34 cellular contexts compared by ENCODE assay signal in genomic region chr3:57038466-57039164, GRCh38. TPM values are rescaled to one million over a fixed set of nuclear protein-coding genes. Genes with fewer than 3 reads are reported as not detected.
"Had no signal": no experiment of that assay in that cellular context is flagged by ENCODE, and none has a peak within 500 bp of the region (broad histone marks: within the 10 kb centered on the region; RNA-seq: fewer than 3 reads in every experiment).

No MANE protein-coding gene starts in this region.

- FAIRE-seq: bronchial epithelial cell, colon, kidney, small intestine, urothelium cell line had no signal

- H3K27me3 Mint-ChIP-seq: activated naive CD4-positive, alpha-beta T cell treated with anti-CD3 and anti-CD28 coated beads, Interleukin-2, amount 50 U/mL, for 24 hours had no signal

- H3K27ac Mint-ChIP-seq: activated naive CD4-positive, alpha-beta T cell treated with anti-CD3 and anti-CD28 coated beads, Interleukin-2, amount 50 U/mL, for 24 hours; activated T-cell treated with anti-CD3 and anti-CD28 coated beads, Interleukin-2, amount 50 U/mL, for 24 hours; activated T-helper 2 cell treated with anti-CD3 and anti-CD28 coated beads, Interferon-gamma antibody, Interleukin-2, Interleukin-4, amounts not matched to agents 10 μg/mL and 5 μg/mL and 100 μg/mL, durations not matched to agents 14 hours and 24 hours and 36 hours; immature natural killer cell; nephron had no signal

- H3K4me1 ChIP-seq: foreskin keratinocyte had no signal

- H3K4me3 ChIP-seq: esophagus muscularis mucosa, heart left ventricle, sigmoid colon, transverse colon had no signal

- H3K27me3 ChIP-seq: esophagus muscularis mucosa, foreskin keratinocyte, heart left ventricle, sigmoid colon, transverse colon had no signal

- H3K4me3 Mint-ChIP-seq: activated naive CD4-positive, alpha-beta T cell treated with anti-CD3 and anti-CD28 coated beads, Interleukin-2, amount 50 U/mL, for 24 hours; activated T-cell treated with anti-CD3 and anti-CD28 coated beads, Interleukin-2, amount 50 U/mL, for 24 hours; immature natural killer cell; nephron; stimulated activated naive B cell treated with anti-CD40 and anti-IgM and Interleukin-4, amounts not matched to agents 10 μg/mL and 1 μg/mL and 100 μg/mL, for 72 hours had no signal

- H3K36me3 Mint-ChIP-seq: activated naive CD4-positive, alpha-beta T cell treated with anti-CD3 and anti-CD28 coated beads, Interleukin-2, amount 50 U/mL, for 24 hours; immature natural killer cell; stimulated activated naive B cell treated with anti-CD40 and anti-IgM and Interleukin-4, amounts not matched to agents 10 μg/mL and 1 μg/mL and 100 μg/mL, for 72 hours had no signal

- H3K9me3 Mint-ChIP-seq: activated naive CD4-positive, alpha-beta T cell treated with anti-CD3 and anti-CD28 coated beads, Interleukin-2, amount 50 U/mL, for 24 hours; activated T-cell treated with anti-CD3 and anti-CD28 coated beads, Interleukin-2, amount 50 U/mL, for 24 hours; activated T-helper 2 cell treated with anti-CD3 and anti-CD28 coated beads, Interferon-gamma antibody, Interleukin-2, Interleukin-4, amounts not matched to agents 10 μg/mL and 5 μg/mL and 100 μg/mL, durations not matched to agents 14 hours and 24 hours and 36 hours; immature natural killer cell; nephron; stimulated activated naive B cell treated with anti-CD40 and anti-IgM and Interleukin-4, amounts not matched to agents 10 μg/mL and 1 μg/mL and 100 μg/mL, for 72 hours had no signal

- ATAC-seq: activated CD4-positive, CD25-positive, alpha-beta regulatory T cell treated with anti-CD3 and anti-CD28 coated beads, Interleukin-2, amount 50 U/mL, for 24 hours; foreskin keratinocyte; heart left ventricle; left colon; stimulated activated naive B cell treated with anti-CD40 and anti-IgM and Interleukin-4, amounts not matched to agents 10 μg/mL and 1 μg/mL and 100 μg/mL, for 72 hours had no signal

- H3K4me1 Mint-ChIP-seq: activated naive CD4-positive, alpha-beta T cell treated with anti-CD3 and anti-CD28 coated beads, Interleukin-2, amount 50 U/mL, for 24 hours; immature natural killer cell; stimulated activated naive B cell treated with anti-CD40 and anti-IgM and Interleukin-4, amounts not matched to agents 10 μg/mL and 1 μg/mL and 100 μg/mL, for 72 hours had no signal

- H3K9me3 ChIP-seq: esophagus muscularis mucosa, heart left ventricle, sigmoid colon, transverse colon had no signal

- H3K27ac ChIP-seq: esophagus muscularis mucosa, foreskin keratinocyte, heart left ventricle, sigmoid colon, transverse colon had no signal

- DNase-seq: activated CD4-positive, alpha-beta T cell treated with anti-CD3 and anti-CD28 coated beads, Interleukin-2, amount 50 U/mL, for 1 hour; activated CD8-positive, alpha-beta memory T cell treated with anti-CD3 and anti-CD28 coated beads, Interleukin-2, amount 50 U/mL, for 48 hours; activated T-cell treated with anti-CD3 and anti-CD28 coated beads, Interleukin-2, amount 50 U/mL, for 24 hours; anterior cingulate cortex; dermis blood vessel endothelial cell; effector CD4-positive, alpha-beta T cell; foreskin keratinocyte; heart left ventricle; hypothalamus; immature natural killer cell; kidney; left colon; mammary epithelial cell; posterior cingulate gyrus; sigmoid colon; small intestine; stimulated activated CD4-positive, alpha-beta T cell treated with anti-CD3 and anti-CD28 coated beads, Interleukin-1b, Interleukin-23, amount 100 ng/mL, for 48 hours; stimulated activated CD4-positive, alpha-beta T cell treated with anti-CD3 and anti-CD28 coated beads, Interleukin-4, amount 100 ng/mL, for 4 hours; stimulated activated CD8-positive, alpha-beta memory T cell treated with anti-CD3 and anti-CD28 coated beads, Interleukin-4, amount 100 ng/mL, for 48 hours; stimulated activated naive B cell treated with anti-CD40 and anti-IgM and Interleukin-4, amounts not matched to agents 10 μg/mL and 1 μg/mL and 100 μg/mL, for 72 hours; transverse colon had no signal

- H3K36me3 ChIP-seq: heart left ventricle, sigmoid colon, transverse colon had no signal

RNA-seq across cellular contexts. Expression of gene SPATA12, which starts 21.8 kb away (rescaled TPM):
- total RNA-seq: activated CD8-positive, alpha-beta memory T cell treated with anti-CD3 and anti-CD28 coated beads for 36 hours; activated T-helper 2 cell treated with anti-CD3 and anti-CD28 coated beads, Interferon-gamma antibody, Interleukin-2, Interleukin-4, amounts not matched to agents 10 μg/mL and 5 μg/mL and 100 μg/mL, durations not matched to agents 14 hours and 24 hours and 36 hours; bronchial epithelial cell; foreskin keratinocyte; kidney; left colon; liver; osteoblast; sigmoid colon; T-helper 1 cell treated with Interleukin-12 subunit alpha and Interleukin-12 subunit beta and Interleukin-4 antibody, amounts not matched to agents 30 ng/mL and 1 ng/mL, for 36 hours; temporal lobe; transverse colon had no signal
- polyA plus RNA-seq: immature natural killer cell, liver had no signal
